ENCODE assay signal across 8 cellular contexts in genomic region chr16:31108794-31109558, GRCh38. TPM values are rescaled to one million over a fixed set of nuclear protein-coding genes. Genes with fewer than 3 reads are reported as not detected.
DNase-seq lines count a peak whose midpoint lies in the region; ATAC-seq, FAIRE-seq and TF ChIP-seq lines count a peak whose summit lies in the region.

No MANE protein-coding gene starts in this region.

- intact Hi-C loops in naive thymus-derived CD4-positive, alpha-beta T cell (cut with micrococcal nuclease): loop anchor here (2.0 kb wide), 4 partner anchors 14 to 350 kb away; partner anchors contain the start of genes ARMC5 (in 2 of the 2), VKORC1 (in 2 of the 2), ZNF646 (in 2 of the 2) and ZNF668 (in 2 of the 2)

- peak overlapping the region; percentile 62 to 91 (median 80) for H3K4me3 Mint-ChIP-seq in naive thymus-derived CD4-positive, alpha-beta T cell

- H3K4me3 ChIP-seq in BE2C (ENCODE audit: low read depth, low read length): peak overlapping the region; percentile 90
- peak overlapping the region; percentile 95 for H3K4me3 ChIP-seq in LNCaP clone FGC (ENCODE audit: low read depth, low read length)
- H3K4me3 ChIP-seq in duodenal mucosa (ENCODE audit: low read depth in 1 of 2, low read length in 2 of 2): peak overlapping the region; percentile 80 to 82
- H3K4me3 ChIP-seq in naive thymus-derived CD4-positive, alpha-beta T cell (ENCODE audit: low read length): peak overlapping the region; percentile 74

- peaks cover 0 to 11% (median 0%) of the 10 kb centered on the region in 5 donors for H3K36me3 Mint-ChIP-seq in naive thymus-derived CD4-positive, alpha-beta T cell

- peaks cover 10 to 38% (median 19%) of the 10 kb centered on the region in 7 donors for H3K4me1 Mint-ChIP-seq in naive thymus-derived CD4-positive, alpha-beta T cell

- H3K27ac ChIP-seq in duodenal mucosa (ENCODE audit: low read depth, low read length): peak overlapping the region; percentile 63
- H3K27ac ChIP-seq in naive thymus-derived CD4-positive, alpha-beta T cell (ENCODE audit: low read depth, low read length): peak overlapping the region; percentile 82

- H3K27me3 ChIP-seq in BE2C: no peaks in the 10 kb centered on the region
- H3K27me3 ChIP-seq in duodenal mucosa (ENCODE audit: control insufficient read depth in 1 of 2, insufficient read depth in 2 of 2, low read length in 2 of 2): no peaks in the 10 kb centered on the region
- no peaks in the 10 kb centered on the region for H3K27me3 ChIP-seq in naive thymus-derived CD4-positive, alpha-beta T cell (ENCODE audit: control insufficient read depth in 2 of 2, insufficient read depth in 2 of 2, low read length in 2 of 2)

- H3K4me1 ChIP-seq in BE2C (no peaks in the 10 kb centered on the region; the same call in 1 of the 2 replicates), duodenal mucosa (ENCODE audit: control insufficient read depth in 1 of 2, insufficient read depth in 2 of 2, low read length in 2 of 2) (peaks cover 27 to 30% of the 10 kb centered on the region in 2 donors)
- H3K4me1 ChIP-seq in naive thymus-derived CD4-positive, alpha-beta T cell (ENCODE audit: control insufficient read depth in 2 of 2, insufficient read depth in 2 of 2, low read length in 2 of 2): peaks cover 4 to 16% of the 10 kb centered on the region in 2 donors

- peak overlapping the region; percentile 78 to 85 for H3K9ac ChIP-seq in duodenal mucosa (ENCODE audit: low read depth in 1 of 2, low read length in 2 of 2)

- no peak for FAIRE-seq in D721Med (lab: Jason Lieb, UNC)

- peak overlapping the region in 7 of 9 donors; percentile 51 to 88 (median 69) for H3K27ac Mint-ChIP-seq in naive thymus-derived CD4-positive, alpha-beta T cell

- CTCF ChIA-PET in naive thymus-derived CD4-positive, alpha-beta T cell (lab: Charles Lee): no interaction called here

- H3K27me3 Mint-ChIP-seq in naive thymus-derived CD4-positive, alpha-beta T cell: no peaks in the 10 kb centered on the region

- H3K9me3 Mint-ChIP-seq in naive thymus-derived CD4-positive, alpha-beta T cell: no peaks in the 10 kb centered on the region

- ATAC-seq in naive thymus-derived CD4-positive, alpha-beta T cell: no peak
- ATAC-seq in GM21381 (IDR thresholded peaks at IDR 0.05; ENCODE audit: unreplicated experiment) (no peak), HG03175 (IDR thresholded peaks at IDR 0.05; ENCODE audit: unreplicated experiment) (no peak)

- no peaks in the 10 kb centered on the region for H3K9me3 ChIP-seq in BE2C
- H3K9me3 ChIP-seq in duodenal mucosa (ENCODE audit: control insufficient read depth in 1 of 2, low read length in 2 of 2): no peaks in the 10 kb centered on the region
- H3K9me3 ChIP-seq in naive thymus-derived CD4-positive, alpha-beta T cell (ENCODE audit: control insufficient read depth in 2 of 3, low read length in 3 of 3): no peaks in the 10 kb centered on the region

- TF ChIP-seq CTCF in BE2C (IDR thresholded peaks at IDR 0.05; ENCODE audit: low read depth, low read length) (no peak), LNCaP clone FGC (IDR thresholded peaks at IDR 0.05; ENCODE audit: control insufficient read depth, extremely low read depth, insufficient read depth) (no peak), D721Med (IDR thresholded peaks at IDR 0.05; ENCODE audit: insufficient read depth, missing control alignments) (no peak)

- DNase-seq in BE2C: no peak
- DNase-seq in LNCaP clone FGC (ENCODE audit: low read depth): no peak
- DNase-seq in naive thymus-derived CD4-positive, alpha-beta T cell: no peak
- no peak for DNase-seq in glomerular visceral epithelial cell (ENCODE audit: extremely low spot score)
- no peak for DNase-seq in D721Med (ENCODE audit: insufficient read length, low spot score)

- POLR2A ChIA-PET in naive thymus-derived CD4-positive, alpha-beta T cell (lab: Charles Lee): interaction anchor here (1.0 to 1.8 kb wide), 2 partner anchors 71 kb away, joined by 3 to 4 read pairs; partner anchors contain the start of gene FUS

- H3K36me3 ChIP-seq in BE2C (peaks cover 34% of the 10 kb centered on the region), duodenal mucosa (ENCODE audit: control insufficient read depth in 1 of 2, insufficient read depth in 2 of 2, low read length in 2 of 2) (peaks cover 33 to 36% of the 10 kb centered on the region in 2 donors)
- peaks cover 0 to 38% (median 0%) of the 10 kb centered on the region in 3 experiments for H3K36me3 ChIP-seq in naive thymus-derived CD4-positive, alpha-beta T cell (ENCODE audit: control insufficient read depth in 2 of 3, insufficient read depth in 3 of 3, low read length in 3 of 3)

RNA-seq across cellular contexts. Expression of gene BCKDK, which starts 0.8 kb away (rescaled TPM):
- polyA plus RNA-seq in BE2C (2012; ENCODE audit: insufficient read depth, insufficient read length, low read depth): 77.0 TPM
- total RNA-seq in naive thymus-derived CD4-positive, alpha-beta T cell: 10 to 100 TPM; 10.3 to 30.8 (median 20.8) TPM
- 10 to 100 TPM; 21.0 to 36.0 TPM for polyA plus RNA-seq in naive thymus-derived CD4-positive, alpha-beta T cell

RNA-seq across cellular contexts. Expression of gene KAT8, which starts 8.5 kb away (rescaled TPM):
- 71.8 TPM for polyA plus RNA-seq in BE2C (2012; ENCODE audit: insufficient read depth, insufficient read length, low read depth)
- 100 to 1,000 TPM in 4 of 5 experiments, 10 to 100 TPM in 1; 63.0 to 134 (median 112) TPM for total RNA-seq in naive thymus-derived CD4-positive, alpha-beta T cell
- 100 to 1,000 TPM in 1 of 2 donors, 10 to 100 TPM in 1; 76.3 to 106 TPM for polyA plus RNA-seq in naive thymus-derived CD4-positive, alpha-beta T cell

RNA-seq across cellular contexts. Expression of gene VKORC1, which starts 14.4 kb away (rescaled TPM):
- 349 TPM for polyA plus RNA-seq in BE2C (2012; ENCODE audit: insufficient read depth, insufficient read length, low read depth)
- 10 to 100 TPM; 29.5 to 69.3 (median 35.6) TPM for total RNA-seq in naive thymus-derived CD4-positive, alpha-beta T cell
- 10 to 100 TPM; 82.3 to 93.0 TPM for polyA plus RNA-seq in naive thymus-derived CD4-positive, alpha-beta T cell

RNA-seq across cellular contexts. Expression of gene PRSS53, which starts 20.2 kb away (rescaled TPM):
- 5.0 TPM for polyA plus RNA-seq in BE2C (2012; ENCODE audit: insufficient read depth, insufficient read length, low read depth)
- 1 to 10 TPM; 5.2 to 7.2 (median 7.1) TPM for total RNA-seq in naive thymus-derived CD4-positive, alpha-beta T cell
- 1 to 10 TPM in 1 of 2 donors, under 1 TPM in 1; 0.46 to 1.6 TPM for polyA plus RNA-seq in naive thymus-derived CD4-positive, alpha-beta T cell

RNA-seq across cellular contexts. Expression of gene PRSS8, which starts 26.6 kb away (rescaled TPM):
- 27.5 TPM for polyA plus RNA-seq in BE2C (2012; ENCODE audit: insufficient read depth, insufficient read length, low read depth)
- not detected for total RNA-seq in naive thymus-derived CD4-positive, alpha-beta T cell
- not detected for polyA plus RNA-seq in naive thymus-derived CD4-positive, alpha-beta T cell
